34 cellular contexts compared by ENCODE assay signal in genomic region chr4:37101196-37101595, GRCh38.
"Had no signal": no experiment of that assay in that cellular context is flagged by ENCODE, and none has a peak within 500 bp of the region (broad histone marks: within the 10 kb centered on the region; RNA-seq: fewer than 3 reads in every experiment).

No MANE protein-coding gene starts in this region.

- H3K9me3 ChIP-seq: adrenal gland, body of pancreas, breast epithelium had no signal

- H3K27me3 ChIP-seq: adrenal gland, body of pancreas, brain microvascular endothelial cell, breast epithelium had no signal

- H3K27ac ChIP-seq: adrenal gland, body of pancreas, brain microvascular endothelial cell, breast epithelium, WERI-Rb-1 had no signal

- DNase-seq: activated CD4-positive, alpha-beta memory T cell treated with anti-CD3 and anti-CD28 coated beads for 36 hours; activated CD4-positive, alpha-beta T cell treated with anti-CD3 and anti-CD28 coated beads for 1 hour; activated CD4-positive, alpha-beta T cell treated with anti-CD3 and anti-CD28 coated beads for 36 hours; activated CD4-positive, alpha-beta T cell treated with anti-CD3 and anti-CD28 coated beads for 48 hours; activated CD4-positive, alpha-beta T cell treated with anti-CD3 and anti-CD28 coated beads, Interleukin-2, amount 50 U/mL, for 1 hour; activated CD4-positive, alpha-beta T cell treated with anti-CD3 and anti-CD28 coated beads, Interleukin-2, amount 50 U/mL, for 4 hours; activated CD4-positive, CD25-positive, alpha-beta regulatory T cell; activated CD8-positive, alpha-beta memory T cell treated with anti-CD3 and anti-CD28 coated beads, Interleukin-2, amount 50 U/mL, for 4 hours; activated CD8-positive, alpha-beta T cell treated with anti-CD3 and anti-CD28 coated beads for 36 hours; activated effector memory CD4-positive, alpha-beta T cell treated with anti-CD3 and anti-CD28 coated beads, Interleukin-2, amount 50 U/mL, for 16 hours; activated gamma-delta T cell treated with Interleukin-2 at 50 U/mL for 16 hours; activated naive CD4-positive, alpha-beta T cell; activated naive CD4-positive, alpha-beta T cell treated with anti-CD3 and anti-CD28 coated beads for 36 hours; activated naive CD4-positive, alpha-beta T cell treated with anti-CD3 and anti-CD28 coated beads, Interleukin-2, amount 50 U/mL, for 16 hours; activated naive CD8-positive, alpha-beta T cell treated with anti-CD3 and anti-CD28 coated beads for 36 hours; activated T-cell treated with anti-CD3 and anti-CD28 coated beads for 4 hours; activated T-cell treated with anti-CD3 and anti-CD28 coated beads, Interleukin-2, amount 50 U/mL, for 1 hour; activated T-cell treated with anti-CD3 and anti-CD28 coated beads, Interleukin-2, amount 50 U/mL, for 4 hours; activated T-cell treated with anti-CD3 and anti-CD28 coated beads, Interleukin-2, amount 50 U/mL, for 72 hours; adrenal gland; amniotic stem cell; aorta; body of pancreas; brain microvascular endothelial cell; central memory CD4-positive, alpha-beta T cell; T-helper 1 cell; T-helper 2 cell; T-helper 9 cell; WERI-Rb-1 had no signal

- ATAC-seq: activated CD4-positive, alpha-beta T cell treated with anti-CD3 and anti-CD28 coated beads for 36 hours; activated CD4-positive, CD25-positive, alpha-beta regulatory T cell treated with anti-CD3 and anti-CD28 coated beads, Interleukin-2, amount 50 U/mL, for 24 hours; activated CD8-positive, alpha-beta T cell treated with anti-CD3 and anti-CD28 coated beads for 36 hours; activated naive CD4-positive, alpha-beta T cell treated with anti-CD3 and anti-CD28 coated beads, Interleukin-2, amount 50 U/mL, for 72 hours; activated T-cell treated with anti-CD3 and anti-CD28 coated beads, Interleukin-2, amount 50 U/mL, for 4 hours; activated T-cell treated with anti-CD3 and anti-CD28 coated beads, Interleukin-2, amount 50 U/mL, for 72 hours; activated T-helper 17 cell treated with anti-CD3 and anti-CD28 coated beads, Interleukin-2, amount 50 U/mL, for 72 hours; body of pancreas; WTC11 had no signal

- H3K4me1 ChIP-seq: adrenal gland, body of pancreas, breast epithelium had no signal

- H3K4me3 ChIP-seq: adrenal gland, body of pancreas, breast epithelium had no signal

- H3K36me3 ChIP-seq: adrenal gland, brain microvascular endothelial cell, breast epithelium, WERI-Rb-1 had no signal
